In genomic region chr7:143892527-143893300, GRCh38 we compare ENCODE assay signal across 9 cellular contexts. TPM values are rescaled to one million over a fixed set of nuclear protein-coding genes. Genes with fewer than 3 reads are reported as not detected.
DNase-seq lines count a peak whose midpoint lies in the region; ATAC-seq, FAIRE-seq and TF ChIP-seq lines count a peak whose summit lies in the region.
"Had no signal": no experiment of that assay in that cellular context is flagged by ENCODE, and none has a peak within 500 bp of the region (broad histone marks: within the 10 kb centered on the region; RNA-seq: fewer than 3 reads in every experiment).

No MANE protein-coding gene starts in this region.

- no peak overlapping the region for H3K9ac ChIP-seq in fibroblast of lung (ENCODE audit: insufficient read depth, low read length)

- DNase-seq in D721Med (ENCODE audit: insufficient read length, low spot score) (no peak), NCI-H748 (lab: John Stamatoyannopoulos, UW; ENCODE audit: unreplicated experiment) (peak; percentile 72), fibroblast of lung (ENCODE audit: low read depth in 2 of 2) (peak; percentile 40 to 62), posterior cingulate gyrus (no peak), frontal cortex (ENCODE audit: low spot score in 2 of 2) (no peak)
- DNase-seq in activated CD8-positive, alpha-beta memory T cell treated with anti-CD3 and anti-CD28 coated beads for 24 hours: no peak

- intact Hi-C loops in posterior cingulate gyrus (cut with DNase I): no loop called here

- no peak overlapping the region for H3K27ac ChIP-seq in fibroblast of lung (ENCODE audit: insufficient read depth, low read length)

- H3K4me1 ChIP-seq in fibroblast of lung (ENCODE audit: control insufficient read depth, extremely low read depth, insufficient read depth, low read length): no peaks in the 10 kb centered on the region

- H3K4me2 ChIP-seq in fibroblast of lung (ENCODE audit: extremely low read depth, insufficient read depth, low read length): no peak overlapping the region

- peaks cover 40% of the 10 kb centered on the region for H3K79me2 ChIP-seq in fibroblast of lung (ENCODE audit: control insufficient read depth, insufficient read depth, low read length)

- peaks cover 3% of the 10 kb centered on the region for H3K36me3 ChIP-seq in fibroblast of lung (ENCODE audit: control insufficient read depth, insufficient read depth, low read length)

- peak; percentile 100 for ATAC-seq in GM18907 (IDR thresholded peaks at IDR 0.05; ENCODE audit: unreplicated experiment)
- peak; percentile 98 for ATAC-seq in HG03025 (IDR thresholded peaks at IDR 0.05; ENCODE audit: low FRiP score, unreplicated experiment)

- no peaks in the 10 kb centered on the region for H3K9me3 ChIP-seq in fibroblast of lung (ENCODE audit: control insufficient read depth, insufficient read depth, low read depth, low read length)

- FAIRE-seq in D721Med (lab: Jason Lieb, UNC) (peak; percentile 35), frontal cortex (lab: Jason Lieb, UNC) (no peak)

- H3K27me3 ChIP-seq in fibroblast of lung (ENCODE audit: control insufficient read depth, insufficient read depth, low read length): no peaks in the 10 kb centered on the region

- no peaks in the 10 kb centered on the region for H4K20me1 ChIP-seq in fibroblast of lung (ENCODE audit: control insufficient read depth, extremely low read depth, insufficient read depth, low read length)

- no peak overlapping the region for H2AFZ ChIP-seq in fibroblast of lung (ENCODE audit: low read length)

- no peak overlapping the region for H3K4me3 ChIP-seq in fibroblast of lung (replicated peaks in 1 of 4; ENCODE audit: control extremely low read depth in 1 of 4, insufficient read depth in 1 of 4, low read depth in 3 of 4, low read length in 4 of 4)

- TF ChIP-seq CTCF in D721Med (IDR thresholded peaks at IDR 0.05; ENCODE audit: insufficient read depth, missing control alignments) (no peak), fibroblast of lung (conservative IDR thresholded peaks at IDR 0.05 in 1 of 2, IDR thresholded peaks at IDR 0.05 in 1 of 2; ENCODE audit: low read depth in 1 of 2, low read length in 2 of 2) (peak in 1 of 2 donors; percentile 55)

RNA-seq across cellular contexts. Expression of gene TCAF1, which starts 9.3 kb away (rescaled TPM):
- 46.5 and 65.6 TPM in 2 replicates for total RNA-seq in fibroblast of lung
- 52.5 and 61.2 TPM in 2 replicates for polyA plus RNA-seq in fibroblast of lung
- polyA plus RNA-seq in fibroblast of lung (2012): 52.2 and 66.1 TPM in 2 replicates
- polyA minus RNA-seq in fibroblast of lung (ENCODE audit: low replicate concordance): 221 and 245 TPM in 2 replicates
- total RNA-seq in frontal cortex: 160 TPM

RNA-seq across cellular contexts. Expression of gene OR2F2, which starts 42.3 kb away (rescaled TPM):
- total RNA-seq in fibroblast of lung: not detected in 2 replicates
- polyA plus RNA-seq in fibroblast of lung: not detected in 2 replicates
- not detected in 2 replicates for polyA plus RNA-seq in fibroblast of lung (2012)
- polyA minus RNA-seq in fibroblast of lung (ENCODE audit: low replicate concordance): not detected in 2 replicates
- total RNA-seq in frontal cortex: not detected
- total RNA-seq: mononuclear cell had no signal

Comparison
In these comparisons a context has a peak if more than half of its experiments do, and no peak if none do; other contexts are left out.
1. DNase-seq: peak in NCI-H748 (single experiment) and fibroblast of lung (2 of 2); none in D721Med (single experiment), posterior cingulate gyrus (0 of 10), activated CD8-positive, alpha-beta memory T cell treated with anti-CD3 and anti-CD28 coated beads for 24 hours (single experiment) and frontal cortex (0 of 2).